ENCODE assay signal across 8 cellular contexts in the genomic region with DNA sequence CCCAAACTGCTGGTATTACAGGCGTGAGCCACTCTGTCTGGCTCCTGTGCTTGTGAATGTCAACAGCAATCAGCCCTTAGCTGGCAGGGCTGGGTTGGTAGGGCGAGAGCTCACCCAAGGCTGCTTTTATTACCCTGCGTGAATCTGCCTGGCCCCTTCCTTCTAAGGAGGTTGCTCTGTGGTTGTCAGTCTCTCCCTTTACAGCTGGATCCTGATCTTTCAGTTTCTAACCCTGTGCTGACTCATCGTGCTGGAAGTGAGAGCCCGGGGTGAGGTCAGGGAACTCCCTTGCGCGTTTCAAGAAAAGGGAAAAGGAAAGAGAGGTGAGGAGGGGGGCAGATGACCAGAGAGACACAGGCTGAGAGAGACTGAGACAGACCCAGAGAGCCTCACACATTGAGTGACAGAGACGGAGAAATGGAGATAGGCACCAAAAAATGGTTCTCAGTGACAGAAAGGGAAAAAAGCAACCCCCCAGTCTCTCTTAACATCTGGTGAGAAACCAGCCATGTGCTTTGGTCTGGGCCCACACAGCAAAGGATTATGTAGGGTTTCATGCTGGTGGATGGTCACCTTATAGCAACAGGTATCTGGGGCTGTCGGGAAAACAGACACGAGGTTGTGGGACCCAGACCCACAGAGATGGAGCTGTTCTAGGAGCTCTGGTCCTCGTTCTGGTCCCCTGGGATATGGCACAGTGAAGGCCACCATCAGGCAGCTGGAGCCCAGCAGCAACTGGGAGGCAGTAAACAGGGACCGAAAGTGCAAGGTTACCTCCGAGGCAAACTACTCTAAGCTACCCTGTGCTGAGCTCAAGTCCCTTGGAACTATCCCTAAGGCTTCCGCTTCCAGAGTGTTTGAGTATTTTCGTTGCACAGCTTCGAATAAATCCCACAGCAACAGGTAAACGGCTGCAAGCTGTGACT. TPM values are rescaled to one million over a fixed set of nuclear protein-coding genes. Genes with fewer than 3 reads are reported as not detected.
DNase-seq lines count a peak whose midpoint lies in the region; ATAC-seq and TF ChIP-seq lines count a peak whose summit lies in the region.

No MANE protein-coding gene starts in this region.

- no peaks in the 10 kb centered on the region for H3K9me3 Mint-ChIP-seq in type B pancreatic cell

- H3K27ac ChIP-seq in breast epithelium (peak overlapping the region; percentile 37 to 62), right lobe of liver (peak overlapping the region in 2 of 3 donors; percentile 13 to 54)

- peak overlapping the region in 1 of 3 donors; percentile 56 for H3K4me3 ChIP-seq in breast epithelium
- H3K4me3 ChIP-seq in right lobe of liver, result no peak overlapping the region

- no peaks in the 10 kb centered on the region for H3K9me3 ChIP-seq in breast epithelium
- no peaks in the 10 kb centered on the region for H3K9me3 ChIP-seq in right lobe of liver

- H3K36me3 ChIP-seq in breast epithelium, result no peaks in the 10 kb centered on the region
- H3K36me3 ChIP-seq in right lobe of liver, result peaks cover 0 to 3% (median 0%) of the 10 kb centered on the region in 4 donors

- peaks cover 28% of the 10 kb centered on the region for H3K4me1 Mint-ChIP-seq in type B pancreatic cell (ENCODE audit: unreplicated experiment)

- DNase-seq in AG08396 (ENCODE audit: low spot score) (peak; percentile 84), NOMO-1 treated with DMSO at 0.1 percent for 48 hours (lab: John Stamatoyannopoulos, UW; ENCODE audit: unreplicated experiment) (peak; percentile 87), breast epithelium (ENCODE audit: low spot score in 2 of 2) (no peak), right lobe of liver (peak in 1 of 3 donors; percentile 42), type B pancreatic cell (ENCODE audit: extremely low spot score, unreplicated experiment) (no peak), 8988T (no peak), NCI-H446 treated with DMSO at 0.1 percent for 48 hours (lab: John Stamatoyannopoulos, UW) (no peak)

- peak overlapping the region; percentile 67 for H3K4me3 Mint-ChIP-seq in type B pancreatic cell

- TF ChIP-seq POLR2A in breast epithelium (IDR thresholded peaks at IDR 0.05) (no peak), right lobe of liver (IDR thresholded peaks at IDR 0.05) (peak; percentile 36)

- H3K27me3 ChIP-seq in breast epithelium (no peaks in the 10 kb centered on the region), right lobe of liver (no peaks in the 10 kb centered on the region)

- H3K36me3 Mint-ChIP-seq in type B pancreatic cell, result no peaks in the 10 kb centered on the region

- WGBS in right lobe of liver (ENCODE audit: insufficient coverage, low coverage, low lambda C conversion rate, missing lambda C conversion rate), result 50% methylated on average over 15 of the region's 17 CpGs

- H3K4me1 ChIP-seq in breast epithelium, result peaks cover 0 to 7% of the 10 kb centered on the region in 2 donors
- H3K4me1 ChIP-seq in right lobe of liver, result peaks cover 0 to 16% (median 5%) of the 10 kb centered on the region in 4 donors

- no peaks in the 10 kb centered on the region for H3K27me3 Mint-ChIP-seq in type B pancreatic cell

- H3K27ac Mint-ChIP-seq in type B pancreatic cell, result peak overlapping the region; percentile 65

- ATAC-seq in GM19351 (IDR thresholded peaks at IDR 0.05; ENCODE audit: unreplicated experiment) (peak; percentile 57), right lobe of liver (peak in 3 of 4 donors; percentile 44 to 51 (median 49))

- intact Hi-C loops in breast epithelium (cut with DNase I; ENCODE audit: low total_unique reads) (loop anchor here (10.0 kb wide), 1 partner anchor 315 kb away; no protein-coding TSS in a partner anchor), right lobe of liver (cut with DNase I) (no loop called here)

- no peak for TF ChIP-seq CTCF in breast epithelium (IDR thresholded peaks at IDR 0.05)
- no peak for TF ChIP-seq CTCF in right lobe of liver (IDR thresholded peaks at IDR 0.05)
- TF ChIP-seq CTCF in type B pancreatic cell (conservative IDR thresholded peaks at IDR 0.05), result no peak

RNA-seq across cellular contexts. Expression of a gene that starts 2.5 kb away (rescaled TPM):
- 10 to 100 TPM; 32.4 to 69.8 (median 36.7) TPM for total RNA-seq in breast epithelium
- 10 to 100 TPM in 5 of 6 experiments, 1 to 10 TPM in 1; 8.9 to 14.6 (median 12.8) TPM for total RNA-seq in right lobe of liver
- 9.0 and 14.5 TPM in 2 replicates for total RNA-seq in type B pancreatic cell (ENCODE audit: low replicate concordance)

RNA-seq across cellular contexts. Expression of a gene that starts 17.8 kb away (rescaled TPM):
- total RNA-seq in breast epithelium (10 to 100 TPM; 45.3 to 65.1 (median 56.4) TPM), right lobe of liver (10 to 100 TPM; 21.9 to 35.7 (median 31.4) TPM), type B pancreatic cell (ENCODE audit: low replicate concordance) (71.3 and 77.0 TPM in 2 replicates)

RNA-seq across cellular contexts. Expression of a gene that starts 26.1 kb away (rescaled TPM):
- total RNA-seq in breast epithelium (1 to 10 TPM; 3.4 to 8.5 (median 4.8) TPM), right lobe of liver (1 to 10 TPM in 2 of 6 experiments, under 1 TPM in 4; 0.22 to 1.7 (median 0.48) TPM), type B pancreatic cell (ENCODE audit: low replicate concordance) (2.4 and 3.4 TPM in 2 replicates)

RNA-seq across cellular contexts. Expression of a gene that starts 35.1 kb away (rescaled TPM):
- total RNA-seq in breast epithelium, result 1 to 10 TPM; 1.3 to 2.6 (median 1.3) TPM
- 1 to 10 TPM in 5 of 6 experiments, under 1 TPM in 1; 0.58 to 7.0 (median 3.3) TPM for total RNA-seq in right lobe of liver
- total RNA-seq in type B pancreatic cell (ENCODE audit: low replicate concordance), result 5.0 and 5.9 TPM in 2 replicates

RNA-seq across cellular contexts. Expression of a gene that starts 58.2 kb away (rescaled TPM):
- total RNA-seq in breast epithelium (10 to 100 TPM in 1 of 3 donors, 1 to 10 TPM in 2; 5.9 to 12.0 (median 8.0) TPM), right lobe of liver (1 to 10 TPM in 5 of 6 experiments, under 1 TPM in 1; 0.97 to 3.1 (median 2.2) TPM), type B pancreatic cell (ENCODE audit: low replicate concordance) (12.4 and 13.8 TPM in 2 replicates)

Comparison
In these comparisons a context has a peak if more than half of its experiments do, and no peak if none do; other contexts are left out.
1. DNase-seq: peak in AG08396 (single experiment) and NOMO-1 treated with DMSO at 0.1 percent for 48 hours (single experiment); none in breast epithelium (0 of 2), type B pancreatic cell (single experiment), 8988T (single experiment) and NCI-H446 treated with DMSO at 0.1 percent for 48 hours (single experiment).